Comparison of ENCODE assay signal across 8 cellular contexts in the genomic region with DNA sequence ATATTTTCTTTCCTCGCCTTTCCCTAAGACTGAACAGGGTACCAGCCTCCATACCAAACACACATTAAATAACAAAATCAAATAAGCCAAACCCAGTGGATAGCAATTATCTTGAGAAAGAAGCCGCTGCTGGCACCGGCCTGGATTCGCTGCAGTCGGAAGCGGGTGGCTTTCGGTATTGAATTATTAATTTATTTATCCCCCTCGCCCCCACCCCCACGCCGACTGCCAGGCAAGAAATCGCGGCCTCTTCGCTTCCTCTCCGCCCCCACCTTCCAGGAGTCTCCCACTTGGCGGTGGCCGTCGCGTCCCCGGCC. TPM values are rescaled to one million over a fixed set of nuclear protein-coding genes. Genes with fewer than 3 reads are reported as not detected.
DNase-seq lines count a peak whose midpoint lies in the region; TF ChIP-seq lines count a peak whose summit lies in the region.

No MANE protein-coding gene starts in this region.

- CTCF ChIA-PET in A673 (lab: Charles Lee): no interaction called here
- CTCF ChIA-PET in CD8-positive, alpha-beta memory T cell (lab: Charles Lee): no interaction called here

- H3K9me3 ChIP-seq in A673 (ENCODE audit: low read depth, low read length, poor library complexity, severe bottlenecking): no peaks in the 10 kb centered on the region
- H3K9me3 ChIP-seq in mucosa of rectum (ENCODE audit: control insufficient read depth in 2 of 2, low read length in 2 of 2): no peaks in the 10 kb centered on the region
- no peaks in the 10 kb centered on the region for H3K9me3 ChIP-seq in CD8-positive, alpha-beta memory T cell (ENCODE audit: low read length)

- H3K36me3 ChIP-seq in A673 (ENCODE audit: insufficient read depth, low read length, poor library complexity, severe bottlenecking) (no peaks in the 10 kb centered on the region), mucosa of rectum (ENCODE audit: control insufficient read depth in 2 of 2, insufficient read depth in 2 of 2, low read length in 2 of 2) (no peaks in the 10 kb centered on the region)
- no peaks in the 10 kb centered on the region for H3K36me3 ChIP-seq in CD8-positive, alpha-beta memory T cell (ENCODE audit: insufficient read depth, low read length)

- TF ChIP-seq CTCF in A673 (conservative IDR thresholded peaks at IDR 0.05; ENCODE audit: low read depth, low read length): no peak
- TF ChIP-seq CTCF in HFFc6 (IDR thresholded peaks at IDR 0.05): no peak
- no peak for TF ChIP-seq CTCF in brain (conservative IDR thresholded peaks at IDR 0.05)

- POLR2A ChIA-PET in A673 (lab: Charles Lee; ENCODE audit: low non-redundant PET): no interaction called here
- POLR2A ChIA-PET in CD8-positive, alpha-beta memory T cell (lab: Charles Lee): no interaction called here

- intact Hi-C loops in A673 (cut with micrococcal nuclease; ENCODE audit: unreplicated experiment): no loop called here

- peaks cover 37% of the 10 kb centered on the region for H3K4me1 ChIP-seq in A673 (ENCODE audit: insufficient read depth, low read length, poor library complexity, severe bottlenecking)
- peaks cover 0 to 7% of the 10 kb centered on the region in 2 donors for H3K4me1 ChIP-seq in mucosa of rectum (ENCODE audit: control insufficient read depth in 2 of 2, insufficient read depth in 2 of 2, low read length in 2 of 2)
- no peaks in the 10 kb centered on the region for H3K4me1 ChIP-seq in CD8-positive, alpha-beta memory T cell (ENCODE audit: insufficient read depth, low read length)

- peak overlapping the region; percentile 74 for H3K4me3 ChIP-seq in A673 (ENCODE audit: low read depth, low read length, poor library complexity, severe bottlenecking)
- H3K4me3 ChIP-seq in mucosa of rectum (ENCODE audit: low read length in 2 of 2): peak overlapping the region; percentile 66 to 68
- no peak overlapping the region for H3K4me3 ChIP-seq in CD8-positive, alpha-beta memory T cell (ENCODE audit: low read length)

- H3K36me3 Mint-ChIP-seq in HFFc6 (ENCODE audit: low read depth): no peaks in the 10 kb centered on the region
- no peaks in the 10 kb centered on the region for H3K36me3 Mint-ChIP-seq in brain
- no peaks in the 10 kb centered on the region for H3K36me3 Mint-ChIP-seq in CD8-positive, alpha-beta memory T cell

- H3K27me3 Mint-ChIP-seq in HFFc6 (ENCODE audit: insufficient read depth) (peaks cover 7% of the 10 kb centered on the region; the same call in 1 of the 2 replicates), brain (peaks cover 11% of the 10 kb centered on the region)
- H3K27me3 Mint-ChIP-seq in CD8-positive, alpha-beta memory T cell: peaks cover 18 to 41% of the 10 kb centered on the region in 2 donors

- H3K27ac ChIP-seq in A673 (ENCODE audit: low read depth, low read length, poor library complexity, severe bottlenecking) (peak overlapping the region; percentile 68), mucosa of rectum (ENCODE audit: low read depth in 2 of 2, low read length in 2 of 2) (peak overlapping the region in 1 of 2 donors; percentile 41)
- H3K27ac ChIP-seq in CD8-positive, alpha-beta memory T cell (ENCODE audit: low read depth, low read length): no peak overlapping the region

- BruUV-seq in A673 (replicated peaks; lab: Mats Ljungman, UMichigan): no TSS peak

- no peak overlapping the region for H3K9ac ChIP-seq in mucosa of rectum (ENCODE audit: low read depth in 1 of 2, low read length in 2 of 2)

- no peak for DNase-seq in A673 (ENCODE audit: low spot score)
- DNase-seq in HFFc6: no peak
- no peak for DNase-seq in anterior cingulate cortex (lab: John Stamatoyannopoulos, UW)
- DNase-seq in stimulated activated CD4-positive, alpha-beta T cell treated with anti-CD3 and anti-CD28 coated beads, Interleukin-12 subunit alpha, Interleukin-12 subunit beta, amount 100 ng/mL, for 4 hours: no peak
- no peak for DNase-seq in DMS 273 treated with DMSO at 0.1 percent for 48 hours (lab: John Stamatoyannopoulos, UW)
- no peak for DNase-seq in CD8-positive, alpha-beta memory T cell

- H3K4me3 Mint-ChIP-seq in HFFc6 (peak overlapping the region; percentile 84), brain (peak overlapping the region; percentile 93 to 100 (median 97))
- peak overlapping the region in 1 of 7 donors; percentile 15 for H3K4me3 Mint-ChIP-seq in CD8-positive, alpha-beta memory T cell

- no peaks in the 10 kb centered on the region for H3K27me3 ChIP-seq in A673 (replicated peaks; ENCODE audit: insufficient read depth, low read depth, low read length, poor library complexity)
- H3K27me3 ChIP-seq in mucosa of rectum (ENCODE audit: control insufficient read depth in 2 of 2, insufficient read depth in 2 of 2, low read length in 2 of 2): peaks cover 9 to 24% of the 10 kb centered on the region in 2 donors
- H3K27me3 ChIP-seq in CD8-positive, alpha-beta memory T cell (ENCODE audit: insufficient read depth, low read length, poor library complexity, severe bottlenecking): peaks cover 3% of the 10 kb centered on the region

- no peak overlapping the region for H3K27ac Mint-ChIP-seq in HFFc6
- peak overlapping the region; percentile 89 to 99 (median 94) for H3K27ac Mint-ChIP-seq in brain
- no peak overlapping the region for H3K27ac Mint-ChIP-seq in CD8-positive, alpha-beta memory T cell

- H3K9me3 Mint-ChIP-seq in HFFc6: no peaks in the 10 kb centered on the region
- H3K9me3 Mint-ChIP-seq in brain: no peaks in the 10 kb centered on the region
- H3K9me3 Mint-ChIP-seq in CD8-positive, alpha-beta memory T cell: peaks cover 1 to 16% (median 6%) of the 10 kb centered on the region in 5 donors

- H3K4me1 Mint-ChIP-seq in HFFc6 (ENCODE audit: low read depth) (peaks cover 21% of the 10 kb centered on the region), brain (peaks cover 45% of the 10 kb centered on the region)
- H3K4me1 Mint-ChIP-seq in CD8-positive, alpha-beta memory T cell: peaks cover 4 to 15% (median 15%) of the 10 kb centered on the region in 3 donors

RNA-seq across cellular contexts. Expression of a gene that starts 0.4 kb away (rescaled TPM):
- total RNA-seq in A673 (2021): 2.5 and 3.4 TPM in 2 replicates
- under 1 TPM in 5 of 6 experiments, not detected in 1; 0.03 to 0.13 (median 0.05) TPM for total RNA-seq in HFFc6 (2021; fragmentation: NEBNext Ultra II Directional; extraction: Animal tissue kit (Norgen Biotek cat#: 25700))
- 1.3 TPM for polyA plus RNA-seq in brain (ENCODE audit: insufficient read depth, low read depth, low replicate concordance)
- not detected for total RNA-seq in CD8-positive, alpha-beta memory T cell
- not detected for polyA plus RNA-seq in CD8-positive, alpha-beta memory T cell

Comparison
In these comparisons a context has a peak if more than half of its experiments do, and no peak if none do; other contexts are left out.
1. H3K27ac Mint-ChIP-seq: peak in brain (5 of 5); none in HFFc6 (single experiment) and CD8-positive, alpha-beta memory T cell (0 of 8).